16 cellular contexts compared by ENCODE assay signal in the genomic region with DNA sequence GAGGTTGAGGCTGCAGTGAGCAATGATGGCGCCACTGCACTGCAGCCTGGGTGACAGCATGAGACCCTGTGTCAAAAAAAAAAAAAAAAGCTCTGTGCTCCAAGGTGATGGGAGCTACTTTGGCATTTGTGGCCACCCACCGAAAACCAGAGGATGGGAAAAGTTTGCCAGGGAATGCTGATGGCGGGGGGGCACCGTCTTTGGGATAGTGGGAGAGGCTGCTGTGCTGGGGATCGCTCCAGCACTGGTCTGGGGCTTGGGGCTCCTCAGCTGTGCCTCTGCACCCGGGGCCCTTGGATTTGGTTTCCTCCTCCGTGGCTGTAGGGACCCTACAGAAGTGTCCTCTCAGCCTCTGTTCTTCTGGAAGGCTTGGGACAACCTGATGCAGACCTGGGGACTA. TPM values are rescaled to one million over a fixed set of nuclear protein-coding genes. Genes with fewer than 3 reads are reported as not detected.
DNase-seq lines count a peak whose midpoint lies in the region; ATAC-seq and TF ChIP-seq lines count a peak whose summit lies in the region.
"Had no signal": no experiment of that assay in that cellular context is flagged by ENCODE, and none has a peak within 500 bp of the region (broad histone marks: within the 10 kb centered on the region; RNA-seq: fewer than 3 reads in every experiment).

No MANE protein-coding gene starts in this region.

- no peak overlapping the region for H2BK15ac ChIP-seq in H9 (ENCODE audit: low read depth, low read length)

- H3K14ac ChIP-seq in H9 (ENCODE audit: insufficient read depth, low read length): no peak overlapping the region

- no peak overlapping the region for H2AFZ ChIP-seq in H9 (ENCODE audit: low read length)
- H2AFZ ChIP-seq: GM23248 had no signal

- no peak overlapping the region for H3K18ac ChIP-seq in H9 (ENCODE audit: insufficient read length, low read depth, low read length)

- H2BK12ac ChIP-seq in H9 (ENCODE audit: insufficient read length, low read depth, low read length): no peak overlapping the region

- intact Hi-C loops in spleen (cut with DNase I; ENCODE audit: low total_unique reads): no loop called here

- no peak overlapping the region for H3K4me3 ChIP-seq in spleen
- H3K4me3 ChIP-seq: BLaER1, GM23248 had no signal

- ATAC-seq in GM18909 (IDR thresholded peaks at IDR 0.05; ENCODE audit: poor library complexity, unreplicated experiment) (no peak), HG02610 (IDR thresholded peaks at IDR 0.05; ENCODE audit: unreplicated experiment) (no peak)

- H2BK120ac ChIP-seq in H9 (ENCODE audit: low read depth, low read length, poor library complexity, severe bottlenecking): no peak overlapping the region

- H3K23ac ChIP-seq in H9 (ENCODE audit: insufficient read length, low read depth, low read length): no peak overlapping the region

- H3K4me1 Mint-ChIP-seq in H9: peaks cover 0 to 5% of the 10 kb centered on the region in 2 experiments; a peak in 2 of 4 replicates
- H3K4me1 Mint-ChIP-seq: CD4-positive, CD25-positive, alpha-beta regulatory T cell had no signal

- H3K27ac ChIP-seq in H9 (ENCODE audit: insufficient read length, low read depth, low read length) (no peak overlapping the region), spleen (no peak overlapping the region)
- H3K27ac ChIP-seq: 22Rv1, BLaER1, GM23248 had no signal

- no peak overlapping the region for H3K4ac ChIP-seq in H9 (ENCODE audit: low read depth, low read length)

- H3K9me3 ChIP-seq in H9 (ENCODE audit: control insufficient read depth, low read depth, low read length) (no peaks in the 10 kb centered on the region), spleen (no peaks in the 10 kb centered on the region)
- H3K9me3 ChIP-seq: BLaER1 had no signal

- no peaks in the 10 kb centered on the region for H3K9me3 Mint-ChIP-seq in H9

- H2AK5ac ChIP-seq in H9 (ENCODE audit: insufficient read length, low read length): no peak overlapping the region

- H3K4me2 ChIP-seq in H9 (ENCODE audit: insufficient read depth, insufficient read length, low read length): no peak overlapping the region
- H3K4me2 ChIP-seq: BLaER1 had no signal

- no CpG with 5 or more reads among the region's 7 CpGs for WGBS in H9 (ENCODE audit: extremely low coverage, insufficient read length, low lambda C conversion rate)
- WGBS in spleen, 5 donors: 78 to 92% (median 84%) methylated on average over 6 to 7 of the region's 7 CpGs

- no peak overlapping the region for H3K27ac Mint-ChIP-seq in H9
- H3K27ac Mint-ChIP-seq: CD4-positive, CD25-positive, alpha-beta regulatory T cell had no signal

- no peak overlapping the region for H3K56ac ChIP-seq in H9 (ENCODE audit: insufficient read length, low read depth, low read length)

- no peak overlapping the region for H4K5ac ChIP-seq in H9 (ENCODE audit: insufficient read length, low read depth, low read length)

- TF ChIP-seq POLR2A in spleen (IDR thresholded peaks at IDR 0.05): no peak

- TF ChIP-seq CTCF in H9 (conservative IDR thresholded peaks at IDR 0.05): no peak
- no peak for TF ChIP-seq CTCF in spleen (IDR thresholded peaks at IDR 0.05 in 8 of 11, conservative IDR thresholded peaks at IDR 0.05 in 3 of 11)

- H3K9ac ChIP-seq in H9 (ENCODE audit: extremely low read depth, insufficient read length, low read length): no peak overlapping the region
- H3K9ac ChIP-seq: BLaER1, GM23248 had no signal

- no peak overlapping the region for H2BK20ac ChIP-seq in H9 (ENCODE audit: low read depth, low read length, poor library complexity, severe bottlenecking)

- H3T11ph ChIP-seq in H9 (ENCODE audit: low read length): no peak overlapping the region

- no peaks in the 10 kb centered on the region for H3K79me1 ChIP-seq in H9 (ENCODE audit: insufficient read depth, low read depth, low read length, poor library complexity, severe bottlenecking)

- no peaks in the 10 kb centered on the region for H4K20me1 ChIP-seq in H9 (ENCODE audit: control insufficient read depth, insufficient read depth, insufficient read length)
- H4K20me1 ChIP-seq: BLaER1 had no signal

- no peaks in the 10 kb centered on the region for H3K27me3 ChIP-seq in H9 (ENCODE audit: insufficient read depth, low read length)
- H3K27me3 ChIP-seq in spleen (replicated peaks in 1 of 7): peaks cover 0 to 36% (median 0%) of the 10 kb centered on the region in 7 donors
- H3K27me3 ChIP-seq: BLaER1 had no signal

- no peak overlapping the region for H2BK5ac ChIP-seq in H9 (ENCODE audit: insufficient read length, low read length)

- no peak overlapping the region for H4K8ac ChIP-seq in H9 (replicated peaks; ENCODE audit: insufficient read length, low read depth, low read length)

- no peaks in the 10 kb centered on the region for H3K79me2 ChIP-seq in H9 (ENCODE audit: insufficient read depth, low read length)

- H3K36me3 Mint-ChIP-seq in H9 (ENCODE audit: insufficient read depth in 1 of 3, low read depth in 3 of 3): no peaks in the 10 kb centered on the region
- H3K36me3 Mint-ChIP-seq: CD4-positive, CD25-positive, alpha-beta regulatory T cell had no signal

- H3K4me3 Mint-ChIP-seq in H9: no peak overlapping the region
- H3K4me3 Mint-ChIP-seq: CD4-positive, CD25-positive, alpha-beta regulatory T cell had no signal

- H4K91ac ChIP-seq in H9 (ENCODE audit: insufficient read length, low read depth, low read length): no peak overlapping the region

- peaks cover 2% of the 10 kb centered on the region; the same call in 1 of the 2 replicates for H3K4me1 ChIP-seq in H9 (ENCODE audit: insufficient read depth, low read length)
- H3K4me1 ChIP-seq in spleen: no peaks in the 10 kb centered on the region

- peak; percentile 19 for DNase-seq in activated CD4-positive, CD25-positive, alpha-beta regulatory T cell treated with anti-CD3 and anti-CD28 coated beads, Interleukin-2, amount 50 U/mL, for 72 hours
- DNase-seq in activated CD4-positive, CD25-positive, alpha-beta regulatory T cell (lab: John Stamatoyannopoulos, UW): no peak
- DNase-seq in H9 (peak; percentile 10), mesenteric fat pad (ENCODE audit: low spot score) (peak; percentile 43), spleen (peak; percentile 56), NCI-H2196 (lab: John Stamatoyannopoulos, UW; ENCODE audit: unreplicated experiment) (no peak)
- DNase-seq: CD4-positive, CD25-positive, alpha-beta regulatory T cell; DMS 273 treated with DMSO at 0.1 percent for 48 hours; GM23248 had no signal

- H3K23me2 ChIP-seq in H9 (ENCODE audit: insufficient read length, low read depth, low read length, poor library complexity, severe bottlenecking): no peaks in the 10 kb centered on the region

- no peaks in the 10 kb centered on the region for H3K36me3 ChIP-seq in spleen
- H3K36me3 ChIP-seq: BLaER1 had no signal

- peaks cover 12% of the 10 kb centered on the region for H3K27me3 Mint-ChIP-seq in H9 (ENCODE audit: low read depth)

RNA-seq across cellular contexts. Expression of a gene that starts 11.7 kb away (rescaled TPM):
- total RNA-seq in H9 (2021) (0.63 and 0.66 TPM in 2 replicates), mesenteric fat pad (49.2 TPM), spleen (10 to 100 TPM in 5 of 7 donors, 1 to 10 TPM in 2; 6.3 to 27.8 (median 11.8) TPM)
- 10 to 100 TPM; 14.2 to 21.6 (median 18.9) TPM for polyA plus RNA-seq in spleen
- total RNA-seq: A673; CD4-positive, CD25-positive, alpha-beta regulatory T cell; Daoy; GM23248; HT1080 had no signal
- polyA plus RNA-seq: CD4-positive, CD25-positive, alpha-beta regulatory T cell; GM23248 had no signal

RNA-seq across cellular contexts. Expression of a gene that starts 34.4 kb away (rescaled TPM):
- total RNA-seq in H9 (2021): 127 and 137 TPM in 2 replicates
- 49.8 TPM for total RNA-seq in mesenteric fat pad
- 10 to 100 TPM; 37.9 to 77.1 (median 67.4) TPM for total RNA-seq in spleen
- 10 to 100 TPM; 42.9 to 59.9 (median 46.2) TPM for polyA plus RNA-seq in spleen

RNA-seq across cellular contexts. Expression of a gene that starts 57.1 kb away (rescaled TPM):
- total RNA-seq in H9 (2021) (6.4 and 8.0 TPM in 2 replicates), mesenteric fat pad (6.2 TPM), spleen (1 to 10 TPM; 1.2 to 6.2 (median 3.4) TPM)
- polyA plus RNA-seq in spleen: 1 to 10 TPM in 1 of 3 donors, under 1 TPM in 2; 0.30 to 1.0 (median 0.30) TPM
- polyA plus RNA-seq: CD4-positive, CD25-positive, alpha-beta regulatory T cell had no signal

Comparison
In these comparisons a context has a peak if more than half of its experiments do, and no peak if none do; other contexts are left out.
1. DNase-seq: peak in activated CD4-positive, CD25-positive, alpha-beta regulatory T cell treated with anti-CD3 and anti-CD28 coated beads, Interleukin-2, amount 50 U/mL, for 72 hours (single experiment), H9 (single experiment), mesenteric fat pad (single experiment) and spleen (single experiment); none in activated CD4-positive, CD25-positive, alpha-beta regulatory T cell (0 of 4) and NCI-H2196 (single experiment).